In genomic region chr9:95155211-95155610, GRCh38 we compare ENCODE assay signal across 27 cellular contexts.
DNase-seq lines count a peak whose midpoint lies in the region; ATAC-seq, FAIRE-seq and TF ChIP-seq lines count a peak whose summit lies in the region.
"Had no signal": no experiment of that assay in that cellular context is flagged by ENCODE, and none has a peak within 500 bp of the region (broad histone marks: within the 10 kb centered on the region; RNA-seq: fewer than 3 reads in every experiment).

No MANE protein-coding gene starts in this region.

- no peak for TF ChIP-seq POLR2A in HepG2 (IDR thresholded peaks at IDR 0.05; ENCODE audit: insufficient read depth in 1 of 2, low read depth in 2 of 2, low read length in 2 of 2)
- no peak for TF ChIP-seq POLR2A in right lobe of liver (IDR thresholded peaks at IDR 0.05)

- DNase-seq in HepG2 (ENCODE audit: low spot score) (no peak), right lobe of liver (no peak), iPS-NIHi11 (ENCODE audit: low spot score) (no peak)
- no peak for DNase-seq in effector memory CD8-positive, alpha-beta T cell
- DNase-seq in stimulated activated effector memory CD8-positive, alpha-beta T cell treated with anti-CD3 and anti-CD28 coated beads, Interleukin-12 subunit alpha, Interleukin-12 subunit beta, amount 100 ng/mL, for 72 hours (ENCODE audit: low spot score in 2 of 2) = no peak
- DNase-seq: 8988T; ACHN; BE2C; C1 segment of cervical spinal cord; CD4-positive, alpha-beta memory T cell; CD4-positive, CD25-positive, alpha-beta regulatory T cell; CD8-positive, alpha-beta memory T cell; COR-L47; DMS 273 treated with DMSO at 0.1 percent for 48 hours; DMS153; DMS53; DMS79; DND-41; EL; GDM1 had no signal

- H3K9me3 ChIP-seq in HepG2 (ENCODE audit: low read length) (no peaks in the 10 kb centered on the region), right lobe of liver (no peaks in the 10 kb centered on the region)
- H3K9me3 ChIP-seq: BE2C, BLaER1 had no signal

- no peaks in the 10 kb centered on the region for H4K20me1 ChIP-seq in HepG2 (ENCODE audit: insufficient read depth, low read length)
- H4K20me1 ChIP-seq: BLaER1 had no signal

- H3K4me3 ChIP-seq in HepG2 (replicated peaks in 1 of 3; ENCODE audit: insufficient read depth in 1 of 3, low read depth in 2 of 3, low read length in 3 of 3) = no peak overlapping the region
- H3K4me3 ChIP-seq in right lobe of liver = no peak overlapping the region
- H3K4me3 ChIP-seq: BLaER1, GM12878 had no signal

- ATAC-seq in HepG2 (no peak), right lobe of liver (no peak), GM21717 (IDR thresholded peaks at IDR 0.05; ENCODE audit: unreplicated experiment) (no peak)
- ATAC-seq in effector memory CD8-positive, alpha-beta T cell (replicated peaks) = no peak
- no peak for ATAC-seq in stimulated activated effector memory CD8-positive, alpha-beta T cell treated with anti-CD3 and anti-CD28 coated beads, Interleukin-12 subunit alpha, Interleukin-12 subunit beta, amount 100 ng/mL, for 72 hours
- ATAC-seq: GM12878 had no signal

- H3K27me3 Mint-ChIP-seq in effector memory CD8-positive, alpha-beta T cell = no peaks in the 10 kb centered on the region
- H3K27me3 Mint-ChIP-seq: CD4-positive, alpha-beta memory T cell; CD4-positive, CD25-positive, alpha-beta regulatory T cell; CD8-positive, alpha-beta memory T cell had no signal

- no peak overlapping the region for H2AFZ ChIP-seq in HepG2 (ENCODE audit: low read length)

- peaks cover 17% of the 10 kb centered on the region for H3K4me1 ChIP-seq in HepG2 (ENCODE audit: insufficient read depth, low read length)
- H3K4me1 ChIP-seq in right lobe of liver = peaks cover 0 to 10% (median 5%) of the 10 kb centered on the region in 4 donors
- H3K4me1 ChIP-seq: BLaER1 had no signal

- no peaks in the 10 kb centered on the region for H3K27me3 ChIP-seq in HepG2 (ENCODE audit: control insufficient read depth in 1 of 2, insufficient read depth in 2 of 2, low read length in 2 of 2)
- no peaks in the 10 kb centered on the region for H3K27me3 ChIP-seq in right lobe of liver
- H3K27me3 ChIP-seq: BE2C, BLaER1 had no signal

- in situ Hi-C loops in HepG2 (cut with HindIII; ENCODE audit: extremely low pct_ligation_motif_present, low pct_unique_long_range_greater_than_20kb) = no loop called here

- no peaks in the 10 kb centered on the region for H3K79me2 ChIP-seq in HepG2 (ENCODE audit: insufficient read depth, low read length)

- H3K27ac Mint-ChIP-seq in effector memory CD8-positive, alpha-beta T cell = peak overlapping the region; percentile 57 to 63
- H3K27ac Mint-ChIP-seq in stimulated activated effector memory CD8-positive, alpha-beta T cell treated with anti-CD3 and anti-CD28 coated beads, Interleukin-12 subunit alpha, Interleukin-12 subunit beta, amount 100 ng/mL, for 72 hours = peak overlapping the region; percentile 14

- no peaks in the 10 kb centered on the region for H3K9me3 Mint-ChIP-seq in effector memory CD8-positive, alpha-beta T cell
- H3K9me3 Mint-ChIP-seq in stimulated activated effector memory CD8-positive, alpha-beta T cell treated with anti-CD3 and anti-CD28 coated beads, Interleukin-12 subunit alpha, Interleukin-12 subunit beta, amount 100 ng/mL, for 72 hours = no peaks in the 10 kb centered on the region
- H3K9me3 Mint-ChIP-seq: CD8-positive, alpha-beta memory T cell had no signal

- TF ChIP-seq EP300 in HepG2 (IDR thresholded peaks at IDR 0.05; ENCODE audit: low read depth in 2 of 2, low read length in 2 of 2) (no peak), HepG2 (CRISPR knock-in tag; IDR thresholded peaks at IDR 0.05; ENCODE audit: borderline replicate concordance) (no peak)

- H3K27ac ChIP-seq in HepG2 (ENCODE audit: extremely low read length, insufficient read depth, low read length) (no peak overlapping the region), right lobe of liver (no peak overlapping the region)
- H3K27ac ChIP-seq: BLaER1 had no signal

- no peaks in the 10 kb centered on the region for H3K36me3 Mint-ChIP-seq in effector memory CD8-positive, alpha-beta T cell (ENCODE audit: insufficient read depth)
- no peaks in the 10 kb centered on the region for H3K36me3 Mint-ChIP-seq in stimulated activated effector memory CD8-positive, alpha-beta T cell treated with anti-CD3 and anti-CD28 coated beads, Interleukin-12 subunit alpha, Interleukin-12 subunit beta, amount 100 ng/mL, for 72 hours
- H3K36me3 Mint-ChIP-seq: CD14-positive monocyte; CD4-positive, alpha-beta memory T cell; CD8-positive, alpha-beta memory T cell had no signal

- H3K9ac ChIP-seq in HepG2 (ENCODE audit: insufficient read depth, low read depth, low read length) = no peak overlapping the region
- H3K9ac ChIP-seq: BLaER1 had no signal

- CTCF ChIA-PET in HepG2 (lab: Yijun Ruan, JAX; ENCODE audit: low intra/inter-chr PET ratio, low total read pairs) = no interaction called here

- BruUV-seq in HepG2 (replicated peaks; lab: Mats Ljungman, UMichigan) = no TSS peak

- no peak overlapping the region for H3K4me2 ChIP-seq in HepG2 (ENCODE audit: low read depth, low read length)
- H3K4me2 ChIP-seq: BLaER1 had no signal

- POLR2A ChIA-PET in HepG2 (lab: Yijun Ruan, JAX) = no interaction called here

- no peak overlapping the region for H3K4me3 Mint-ChIP-seq in effector memory CD8-positive, alpha-beta T cell
- no peak overlapping the region for H3K4me3 Mint-ChIP-seq in stimulated activated effector memory CD8-positive, alpha-beta T cell treated with anti-CD3 and anti-CD28 coated beads, Interleukin-12 subunit alpha, Interleukin-12 subunit beta, amount 100 ng/mL, for 72 hours
- H3K4me3 Mint-ChIP-seq: CD14-positive monocyte; CD4-positive, CD25-positive, alpha-beta regulatory T cell; CD8-positive, alpha-beta memory T cell had no signal

- TF ChIP-seq CTCF in HepG2 (CRISPR knock-in tag; IDR thresholded peaks at IDR 0.05) = no peak
- no peak for TF ChIP-seq CTCF in right lobe of liver (IDR thresholded peaks at IDR 0.05)

- H3K36me3 ChIP-seq in HepG2 (replicated peaks in 1 of 2; ENCODE audit: control insufficient read depth in 1 of 2, insufficient read depth in 2 of 2, low read length in 2 of 2) (no peaks in the 10 kb centered on the region), right lobe of liver (no peaks in the 10 kb centered on the region)
- H3K36me3 ChIP-seq: BE2C, BLaER1 had no signal

- no peak for TF ChIP-seq RAD21 in HepG2 (CRISPR knock-in tag; IDR thresholded peaks at IDR 0.05)

- intact Hi-C loops in HepG2 (cut with micrococcal nuclease; ENCODE audit: unreplicated experiment) (no loop called here), right lobe of liver (cut with DNase I) (no loop called here)

- peaks cover 0 to 4% of the 10 kb centered on the region in 2 donors for H3K4me1 Mint-ChIP-seq in effector memory CD8-positive, alpha-beta T cell (ENCODE audit: low read depth in 2 of 2)
- peaks cover 9% of the 10 kb centered on the region for H3K4me1 Mint-ChIP-seq in stimulated activated effector memory CD8-positive, alpha-beta T cell treated with anti-CD3 and anti-CD28 coated beads, Interleukin-12 subunit alpha, Interleukin-12 subunit beta, amount 100 ng/mL, for 72 hours
- H3K4me1 Mint-ChIP-seq: CD8-positive, alpha-beta memory T cell had no signal

- WGBS in HepG2 (ENCODE audit: low lambda C conversion rate) = 89% methylated on average over 3 of the region's 3 CpGs
- WGBS in right lobe of liver (ENCODE audit: insufficient coverage, low coverage, low lambda C conversion rate, missing lambda C conversion rate) = 60% methylated on average over 3 of the region's 3 CpGs

- no peak for FAIRE-seq in HepG2 (lab: Jason Lieb, UNC)
- FAIRE-seq: A204.1, GM12878, GM12892, GM18507 had no signal

TF ChIP-seq in HepG2, 621 proteins besides CTCF, POLR2A, EP300 and RAD21:
- TF ChIP-seq HES4 (CRISPR knock-in tag; IDR thresholded peaks at IDR 0.05; ENCODE audit: borderline replicate concordance) = no peak
- no peak for TF ChIP-seq GATA4 (IDR thresholded peaks at IDR 0.05; ENCODE audit: borderline replicate concordance, low read depth)
- peak; percentile 90 for TF ChIP-seq PCBP1 (IDR thresholded peaks at IDR 0.05; ENCODE audit: borderline replicate concordance, low read depth, low read length)
- TF ChIP-seq HNRNPK (IDR thresholded peaks at IDR 0.05; ENCODE audit: low read depth, low read length, poor library complexity, severe bottlenecking) = peak; percentile 98
- no peak for TF ChIP-seq ZNF720 (CRISPR knock-in tag; IDR thresholded peaks at IDR 0.05)
- no peak for TF ChIP-seq MBD4 (IDR thresholded peaks at IDR 0.05; ENCODE audit: borderline replicate concordance, low read length)
